9 cellular contexts compared by ENCODE assay signal in the genomic region with DNA sequence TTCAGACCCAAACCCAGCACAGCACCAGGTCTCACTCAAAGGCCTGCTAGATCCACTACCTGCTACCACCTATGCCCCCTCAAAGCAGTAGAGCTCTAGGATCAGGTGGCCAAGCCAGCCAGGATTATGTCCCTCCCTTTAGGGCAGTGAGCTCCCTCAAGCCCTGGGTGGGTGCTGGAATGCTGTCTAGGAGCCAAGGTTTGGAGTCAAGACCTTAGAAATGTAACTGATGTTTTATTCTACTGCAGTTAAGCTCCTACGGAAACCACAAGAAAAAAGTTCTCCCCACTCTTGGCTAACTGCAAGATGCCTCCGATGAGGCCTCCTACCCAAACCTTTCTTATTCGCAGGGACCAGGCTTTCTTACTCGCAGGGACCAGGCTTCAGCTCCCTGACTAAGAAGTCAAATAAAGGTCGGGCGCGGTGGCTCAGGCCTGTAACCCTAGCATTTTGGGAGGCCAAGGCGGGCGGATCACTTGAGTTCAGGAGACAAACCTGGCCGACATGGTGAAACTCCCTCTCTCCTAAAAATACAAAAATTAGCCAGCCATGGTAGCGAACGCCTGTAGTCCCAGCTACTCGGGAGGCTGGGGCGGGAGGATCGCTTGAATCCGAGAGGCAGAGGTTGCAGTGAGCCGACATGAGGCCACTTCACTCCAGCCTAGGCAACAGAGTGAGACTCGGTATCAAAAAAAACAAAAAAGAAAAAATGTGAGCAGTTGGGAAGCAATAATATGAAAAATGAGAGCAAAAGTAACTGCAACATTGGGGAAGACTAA. TPM values are rescaled to one million over a fixed set of nuclear protein-coding genes. Genes with fewer than 3 reads are reported as not detected.
DNase-seq lines count a peak whose midpoint lies in the region; ATAC-seq and TF ChIP-seq lines count a peak whose summit lies in the region.
"Had no signal": no experiment of that assay in that cellular context is flagged by ENCODE, and none has a peak within 500 bp of the region (broad histone marks: within the 10 kb centered on the region; RNA-seq: fewer than 3 reads in every experiment).

No MANE protein-coding gene starts in this region.

- no peak for ATAC-seq in GM19328 (IDR thresholded peaks at IDR 0.05; ENCODE audit: unreplicated experiment)

- intact Hi-C loops in sigmoid colon (cut with DNase I) = no loop called here

- H3K36me3 ChIP-seq in GM23248 (ENCODE audit: low read depth) (no peaks in the 10 kb centered on the region), SK-N-MC (ENCODE audit: insufficient read depth, low read length) (no peaks in the 10 kb centered on the region), sigmoid colon (no peaks in the 10 kb centered on the region)
- H3K36me3 ChIP-seq: HAP-1 had no signal

- no peak for TF ChIP-seq CTCF in sigmoid colon (IDR thresholded peaks at IDR 0.05)

- no peak for TF ChIP-seq POLR2A in sigmoid colon (IDR thresholded peaks at IDR 0.05)

- WGBS in GM23248 (ENCODE audit: low coverage in 1 of 2, low lambda C conversion rate in 2 of 2, missing lambda C conversion rate in 2 of 2), 2 experiments = 96 to 97% methylated on average over 18 of the region's 18 CpGs
- 87 to 88% methylated on average over 18 of the region's 18 CpGs for WGBS in sigmoid colon, 2 donors

- TF ChIP-seq EP300 in sigmoid colon (IDR thresholded peaks at IDR 0.05) = no peak

- H3K4me2 ChIP-seq in GM23248 (ENCODE audit: unreplicated experiment) = peak overlapping the region; percentile 51

- H3K4me3 ChIP-seq in GM23248 (peak overlapping the region; percentile 43; the same call in 1 of the 2 replicates), SK-N-MC (no peak overlapping the region), sigmoid colon (peak overlapping the region in 2 of 4 donors; percentile 54 to 55)
- H3K4me3 ChIP-seq: HAP-1 had no signal

- H3K27ac ChIP-seq in GM23248 = peak overlapping the region; percentile 96
- H3K27ac ChIP-seq in SK-N-MC = peak overlapping the region; percentile 79
- H3K27ac ChIP-seq in sigmoid colon = peak overlapping the region; percentile 99 to 100 (median 100)

- H3K4me1 ChIP-seq in GM23248 (ENCODE audit: insufficient read depth) (peaks cover 12% of the 10 kb centered on the region), sigmoid colon (peaks cover 0 to 43% (median 37%) of the 10 kb centered on the region in 4 donors)

- H4K20me1 ChIP-seq in GM23248 (ENCODE audit: insufficient read depth) = no peaks in the 10 kb centered on the region

- H3K79me2 ChIP-seq in GM23248 (ENCODE audit: insufficient read depth) = no peaks in the 10 kb centered on the region

- DNase-seq in GM23248 (peak; percentile 13), SK-N-MC (ENCODE audit: low read depth, low spot score) (no peak), fibroblast of peridontal ligament (ENCODE audit: extremely low read depth) (peak; percentile 56), sigmoid colon (no peak), DMS 273 treated with DMSO at 0.1 percent for 48 hours (lab: John Stamatoyannopoulos, UW) (no peak), amniotic stem cell (lab: John Stamatoyannopoulos, UW) (no peak), G401 (ENCODE audit: low spot score) (no peak)

- in situ Hi-C loops in GM23248 (cut with MboI) (no loop called here), G401 (cut with HindIII; ENCODE audit: low sequenced_read_pairs) (no loop called here)

- H3F3A ChIP-seq in GM23248 (ENCODE audit: insufficient read depth) = peaks cover 29% of the 10 kb centered on the region

- H3K9ac ChIP-seq in GM23248 (peak overlapping the region; percentile 85), SK-N-MC (ENCODE audit: insufficient read length) (no peak overlapping the region)

- H2AFZ ChIP-seq in GM23248 = no peak overlapping the region

- H3K27me3 ChIP-seq in GM23248 (replicated peaks; ENCODE audit: insufficient read depth) (no peaks in the 10 kb centered on the region), sigmoid colon (no peaks in the 10 kb centered on the region)

- H3K9me2 ChIP-seq in GM23248 (ENCODE audit: insufficient read depth) = no peaks in the 10 kb centered on the region

- no peaks in the 10 kb centered on the region for H3K9me3 ChIP-seq in GM23248 (ENCODE audit: low read depth)
- H3K9me3 ChIP-seq in SK-N-MC (ENCODE audit: low read depth, low read length) = no peaks in the 10 kb centered on the region
- no peaks in the 10 kb centered on the region for H3K9me3 ChIP-seq in sigmoid colon

RNA-seq across cellular contexts. Expression of a gene that starts 31.8 kb away (rescaled TPM):
- total RNA-seq in GM23248 (2014; rRNA removed; shearing (Covaris generic)) = 23.0 and 27.8 TPM in 2 replicates
- 49.4 and 50.4 TPM in 2 replicates for polyA plus RNA-seq in GM23248 (2016; fragmentation: Nextera tagmentation; extraction: Ambion mirVana)
- total RNA-seq in sigmoid colon = 10 to 100 TPM; 18.6 to 52.1 (median 31.4) TPM
- 1 to 10 TPM; 1.4 to 8.9 (median 4.8) TPM for polyA plus RNA-seq in sigmoid colon
- total RNA-seq in G401 (2014; rRNA removed; shearing (Covaris generic)) = 16.7 and 17.6 TPM in 2 replicates

Comparison
In these comparisons a context has a peak if more than half of its experiments do, and no peak if none do; other contexts are left out.
1. DNase-seq: peak in GM23248 (single experiment) and fibroblast of peridontal ligament (single experiment); none in SK-N-MC (single experiment), sigmoid colon (single experiment), DMS 273 treated with DMSO at 0.1 percent for 48 hours (single experiment), amniotic stem cell (single experiment) and G401 (single experiment).
2. Peak in every context shown above with its lines, with median percentiles within 50 percentile points of each other: H3K27ac ChIP-seq.